In genomic region chr4:129598582-129598981, GRCh38 we compare ENCODE assay signal across 2 cellular contexts.
TF ChIP-seq lines count a peak whose summit lies in the region.

No MANE protein-coding gene starts in this region.

TF ChIP-seq in HepG2, 621 proteins besides CTCF, POLR2A, EP300 and RAD21 (continued from another document):
- peak; percentile 49; the same call in 1 of the 2 replicates for TF ChIP-seq CEBPB (IDR thresholded peaks at IDR 0.05; ENCODE audit: borderline replicate concordance, low read depth, low read length)

TF ChIP-seq in K562, 482 proteins besides CTCF, POLR2A, EP300 and RAD21 (continued from another document):
- TF ChIP-seq, protein P1, sequence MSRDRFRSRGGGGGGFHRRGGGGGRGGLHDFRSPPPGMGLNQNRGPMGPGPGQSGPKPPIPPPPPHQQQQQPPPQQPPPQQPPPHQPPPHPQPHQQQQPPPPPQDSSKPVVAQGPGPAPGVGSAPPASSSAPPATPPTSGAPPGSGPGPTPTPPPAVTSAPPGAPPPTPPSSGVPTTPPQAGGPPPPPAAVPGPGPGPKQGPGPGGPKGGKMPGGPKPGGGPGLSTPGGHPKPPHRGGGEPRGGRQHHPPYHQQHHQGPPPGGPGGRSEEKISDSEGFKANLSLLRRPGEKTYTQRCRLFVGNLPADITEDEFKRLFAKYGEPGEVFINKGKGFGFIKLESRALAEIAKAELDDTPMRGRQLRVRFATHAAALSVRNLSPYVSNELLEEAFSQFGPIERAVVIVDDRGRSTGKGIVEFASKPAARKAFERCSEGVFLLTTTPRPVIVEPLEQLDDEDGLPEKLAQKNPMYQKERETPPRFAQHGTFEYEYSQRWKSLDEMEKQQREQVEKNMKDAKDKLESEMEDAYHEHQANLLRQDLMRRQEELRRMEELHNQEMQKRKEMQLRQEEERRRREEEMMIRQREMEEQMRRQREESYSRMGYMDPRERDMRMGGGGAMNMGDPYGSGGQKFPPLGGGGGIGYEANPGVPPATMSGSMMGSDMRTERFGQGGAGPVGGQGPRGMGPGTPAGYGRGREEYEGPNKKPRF (IDR thresholded peaks at IDR 0.05; ENCODE audit: low read depth, low read length): no peak
TF ChIP-seq in K562: peak in this region for 2.
